Comparison of ENCODE assay signal across 17 cellular contexts in genomic region chr17:49249890-49250522, GRCh38. TPM values are rescaled to one million over a fixed set of nuclear protein-coding genes. Genes with fewer than 3 reads are reported as not detected.
DNase-seq lines count a peak whose midpoint lies in the region; ATAC-seq, FAIRE-seq and TF ChIP-seq lines count a peak whose summit lies in the region.
"Had no signal": no experiment of that assay in that cellular context is flagged by ENCODE, and none has a peak within 500 bp of the region (broad histone marks: within the 10 kb centered on the region; RNA-seq: fewer than 3 reads in every experiment).

No MANE protein-coding gene starts in this region.

- no peak overlapping the region for H3K23ac ChIP-seq in H1 (ENCODE audit: insufficient read length)

- H2BK120ac ChIP-seq in H1 (replicated peaks; ENCODE audit: low read depth, low read length): no peak overlapping the region

- WGBS in A549 (ENCODE audit: missing lambda C conversion rate): 90% methylated on average over 12 of the region's 12 CpGs
- 88% methylated on average over 12 of the region's 12 CpGs; no CpG with 5 or more reads in 1 of the 2 experiments for WGBS in H1 (ENCODE audit: extremely low coverage in 1 of 2, insufficient coverage in 1 of 2, insufficient read length in 1 of 2, insufficient replicate concordance in 2 of 2, low coverage in 1 of 2, low lambda C conversion rate in 2 of 2, missing lambda C conversion rate in 1 of 2), 2 experiments
- 91% methylated on average over 11 of the region's 12 CpGs for WGBS in mammary epithelial cell (ENCODE audit: low coverage, missing lambda C conversion rate)

- H3K9me3 Mint-ChIP-seq in stimulated activated naive CD8-positive, alpha-beta T cell treated with anti-CD3 and anti-CD28 coated beads, Interleukin-15, amount 100 ng/mL, for 72 hours: no peaks in the 10 kb centered on the region
- H3K9me3 Mint-ChIP-seq: CD8-positive, alpha-beta memory T cell; IgD-negative memory B cell had no signal

- H3K14ac ChIP-seq in H1 (ENCODE audit: insufficient read length): no peak overlapping the region

- H3K9me3 ChIP-seq in A549 (no peaks in the 10 kb centered on the region), DOHH2 (ENCODE audit: control insufficient read depth, insufficient read depth, low read length) (no peaks in the 10 kb centered on the region), H1 (ENCODE audit: insufficient read depth in 2 of 2, low read depth in 1 of 2, low read length in 1 of 2) (no peaks in the 10 kb centered on the region), mammary epithelial cell (replicated peaks; ENCODE audit: insufficient read depth, low read length) (no peaks in the 10 kb centered on the region)
- H3K9me3 ChIP-seq: BE2C, Caco-2 had no signal

- H3K27ac ChIP-seq in A549 (no peak overlapping the region), DOHH2 (ENCODE audit: low read depth, low read length) (no peak overlapping the region), H1 (ENCODE audit: low read depth, low read length) (no peak overlapping the region), mammary epithelial cell (ENCODE audit: insufficient read depth, low read depth, low read length) (no peak overlapping the region)
- H3K27ac ChIP-seq: GM23248 had no signal

- H3K79me2 ChIP-seq in DOHH2 (ENCODE audit: control insufficient read depth, low read length) (no peaks in the 10 kb centered on the region), H1 (ENCODE audit: control insufficient read depth in 1 of 2, insufficient read depth in 2 of 2, low read length in 2 of 2) (no peaks in the 10 kb centered on the region), mammary epithelial cell (ENCODE audit: insufficient read depth, low read length) (no peaks in the 10 kb centered on the region)

- no peak overlapping the region for H4K5ac ChIP-seq in H1 (ENCODE audit: insufficient read length, low read depth, low read length)

- H2BK20ac ChIP-seq in H1 (ENCODE audit: low read length): no peak overlapping the region

- DNase-seq in A549 (ENCODE audit: low read depth in 1 of 2, low spot score in 1 of 2) (no peak), NCI-H460 (ENCODE audit: extremely low read depth, low read depth) (peak; percentile 24), H1 (ENCODE audit: low read depth in 1 of 2, low spot score in 2 of 2) (no peak), mammary epithelial cell (no peak), NCI-H526 (lab: John Stamatoyannopoulos, UW) (no peak)
- no peak for DNase-seq in stimulated activated naive CD8-positive, alpha-beta T cell treated with anti-CD3 and anti-CD28 coated beads, Interleukin-15, amount 100 ng/mL, for 72 hours
- DNase-seq: Caco-2; CD8-positive, alpha-beta memory T cell; DND-41; GF-D8 had no signal

- FAIRE-seq in A549 (lab: Jason Lieb, UNC) (no peak), H1 (lab: Jason Lieb, UNC) (no peak)

- H4K91ac ChIP-seq in H1 (replicated peaks; ENCODE audit: insufficient read length, low read length): no peak overlapping the region

- no peaks in the 10 kb centered on the region for H3K9me2 ChIP-seq in DOHH2 (replicated peaks; ENCODE audit: control insufficient read depth, low read length)

- CTCF ChIA-PET in A549 (lab: Yijun Ruan, JAX) (interaction anchor here (1.2 to 2.5 kb wide), 4 partner anchors 10 to 41 kb away, joined by 3 to 10 read pairs (median 6); no protein-coding TSS in a partner anchor), H1 (lab: Charles Lee; ENCODE audit: partially characterized antibody) (interaction anchor here (0.6 to 1.7 kb wide), 6 partner anchors 11 to 158 kb away, joined by 3 to 5 read pairs (median 3); no protein-coding TSS in a partner anchor), mammary epithelial cell (lab: Charles Lee; ENCODE audit: low non-redundant PET) (no interaction called here)

- no peaks in the 10 kb centered on the region for H3K23me2 ChIP-seq in H1 (ENCODE audit: low read depth, low read length)

- H3K27me3 ChIP-seq in DOHH2 (ENCODE audit: control insufficient read depth, low read length): peaks cover 24% of the 10 kb centered on the region
- H3K27me3 ChIP-seq in H1 (replicated peaks in 1 of 4; ENCODE audit: control insufficient read depth in 3 of 4, extremely low read depth in 1 of 4, insufficient read depth in 3 of 4, low read length in 3 of 4): no peaks in the 10 kb centered on the region
- no peaks in the 10 kb centered on the region for H3K27me3 ChIP-seq in mammary epithelial cell (ENCODE audit: insufficient read depth, low read length)
- H3K27me3 ChIP-seq: BE2C had no signal

- intact Hi-C loops in mammary epithelial cell (cut with micrococcal nuclease): no loop called here

- H4K8ac ChIP-seq in H1 (ENCODE audit: extremely low read depth, insufficient read depth, low read length): no peak overlapping the region

- in situ Hi-C loops in mammary epithelial cell (cut with MboI; ENCODE audit: low sequenced_read_pairs in 2 of 2): no loop called here

- POLR2A ChIA-PET in A549 (lab: Yijun Ruan, JAX) (no interaction called here), H1 (lab: Charles Lee; ENCODE audit: partially characterized antibody) (interaction anchor here (1.8 kb wide), 1 partner anchor 10 kb away, joined by 4 read pairs; no protein-coding TSS in a partner anchor)

- H3K36me3 ChIP-seq in DOHH2 (ENCODE audit: control insufficient read depth, low read length) (no peaks in the 10 kb centered on the region), H1 (ENCODE audit: control insufficient read depth in 2 of 4, insufficient read depth in 4 of 4, low read length in 3 of 4) (no peaks in the 10 kb centered on the region), mammary epithelial cell (ENCODE audit: insufficient read depth, low read length) (no peaks in the 10 kb centered on the region)
- H3K36me3 ChIP-seq: BE2C had no signal

- no peak for TF ChIP-seq RAD21 in A549 (conservative IDR thresholded peaks at IDR 0.05 in 1 of 2, IDR thresholded peaks at IDR 0.05 in 1 of 2)
- no peak for TF ChIP-seq RAD21 in H1 (IDR thresholded peaks at IDR 0.05 in 1 of 2, conservative IDR thresholded peaks at IDR 0.05 in 1 of 2; ENCODE audit: low read depth in 2 of 2, low read length in 2 of 2)

- H2AK5ac ChIP-seq in H1 (ENCODE audit: low read depth, low read length): no peak overlapping the region

- H3K27ac Mint-ChIP-seq in stimulated activated naive CD8-positive, alpha-beta T cell treated with anti-CD3 and anti-CD28 coated beads, Interleukin-15, amount 100 ng/mL, for 72 hours: no peak overlapping the region
- H3K27ac Mint-ChIP-seq: IgD-negative memory B cell had no signal

- H3K4me3 Mint-ChIP-seq in stimulated activated naive CD8-positive, alpha-beta T cell treated with anti-CD3 and anti-CD28 coated beads, Interleukin-15, amount 100 ng/mL, for 72 hours: no peak overlapping the region

- H3K4me3 ChIP-seq in A549: no peak overlapping the region
- H3K4me3 ChIP-seq in DOHH2 (ENCODE audit: low read length): no peak overlapping the region
- no peak overlapping the region for H3K4me3 ChIP-seq in H1 (ENCODE audit: extremely low read depth in 1 of 4, insufficient read depth in 2 of 4, low read depth in 3 of 4, low read length in 4 of 4)
- H3K4me3 ChIP-seq in mammary epithelial cell (replicated peaks in 1 of 3; ENCODE audit: insufficient read depth in 1 of 3, low read depth in 2 of 3, low read length in 3 of 3): no peak overlapping the region
- H3K4me3 ChIP-seq: GM23248 had no signal

- H3K9ac ChIP-seq in H1 (replicated peaks in 1 of 4; ENCODE audit: extremely low read depth in 1 of 4, low read depth in 3 of 4, low read length in 3 of 4) (no peak overlapping the region), mammary epithelial cell (ENCODE audit: insufficient read depth, low read length) (no peak overlapping the region)
- H3K9ac ChIP-seq: GM23248 had no signal

- H3F3A ChIP-seq in DOHH2 (ENCODE audit: control insufficient read depth, insufficient read depth): no peaks in the 10 kb centered on the region

- H3K4ac ChIP-seq in H1 (replicated peaks; ENCODE audit: insufficient read length, low read depth, low read length): no peak overlapping the region

- H4K20me1 ChIP-seq in DOHH2 (ENCODE audit: control insufficient read depth, insufficient read depth, low read depth, low read length): no peaks in the 10 kb centered on the region
- H4K20me1 ChIP-seq in H1 (replicated peaks in 1 of 2; ENCODE audit: control insufficient read depth in 1 of 2, insufficient read depth in 2 of 2, low read length in 2 of 2): no peaks in the 10 kb centered on the region
- no peaks in the 10 kb centered on the region for H4K20me1 ChIP-seq in mammary epithelial cell (ENCODE audit: insufficient read depth, low read length)

- dilution Hi-C loops in mammary epithelial cell (cut with HindIII; ENCODE audit: low sequenced_read_pairs): no loop called here

- peaks cover 20% of the 10 kb centered on the region for H3K4me1 ChIP-seq in A549
- H3K4me1 ChIP-seq in DOHH2 (ENCODE audit: control insufficient read depth, low read length): peaks cover 18% of the 10 kb centered on the region
- no peaks in the 10 kb centered on the region; a peak in 1 of 7 replicates for H3K4me1 ChIP-seq in H1 (replicated peaks in 1 of 4; ENCODE audit: control insufficient read depth in 3 of 4, insufficient read depth in 4 of 4, low read length in 3 of 4)
- H3K4me1 ChIP-seq in mammary epithelial cell (ENCODE audit: insufficient read depth, low read length): no peaks in the 10 kb centered on the region
- H3K4me1 ChIP-seq: BE2C, Caco-2 had no signal

- H3K79me1 ChIP-seq in H1 (ENCODE audit: low read depth, low read length): no peaks in the 10 kb centered on the region

- TF ChIP-seq CTCF in A549 (IDR thresholded peaks at IDR 0.05) (no peak), DOHH2 (IDR thresholded peaks at IDR 0.05; ENCODE audit: low read depth, low read length, poor library complexity, severe bottlenecking) (no peak), H1 (IDR thresholded peaks at IDR 0.05; ENCODE audit: control extremely low read depth in 1 of 3, insufficient read depth in 1 of 3, low read depth in 1 of 3, low read length in 3 of 3) (no peak), mammary epithelial cell (conservative IDR thresholded peaks at IDR 0.05 in 1 of 2, IDR thresholded peaks at IDR 0.05 in 1 of 2; ENCODE audit: extremely low read depth in 1 of 2, insufficient read depth in 1 of 2, low read depth in 1 of 2, low read length in 2 of 2) (no peak)

- H3K27me3 Mint-ChIP-seq in stimulated activated naive CD8-positive, alpha-beta T cell treated with anti-CD3 and anti-CD28 coated beads, Interleukin-15, amount 100 ng/mL, for 72 hours: no peaks in the 10 kb centered on the region

- H2BK15ac ChIP-seq in H1 (ENCODE audit: low read length): no peak overlapping the region

- no peak overlapping the region for H2AFZ ChIP-seq in H1 (ENCODE audit: low read length)
- no peak overlapping the region for H2AFZ ChIP-seq in mammary epithelial cell (ENCODE audit: low read depth, low read length)
- H2AFZ ChIP-seq: GM23248 had no signal

- ATAC-seq in A549 (no peak), GM21447 (IDR thresholded peaks at IDR 0.05; ENCODE audit: unreplicated experiment) (no peak)
- no peak for ATAC-seq in stimulated activated naive CD8-positive, alpha-beta T cell treated with anti-CD3 and anti-CD28 coated beads, Interleukin-15, amount 100 ng/mL, for 72 hours

- no peak overlapping the region for H3K56ac ChIP-seq in H1 (replicated peaks; ENCODE audit: insufficient read length, low read depth, low read length)

- no peak overlapping the region for H2BK5ac ChIP-seq in H1 (ENCODE audit: low read depth, low read length)

- no peak overlapping the region for H3K18ac ChIP-seq in H1 (ENCODE audit: extremely low read depth, low read length)

- no peak overlapping the region for H3K4me2 ChIP-seq in A549
- H3K4me2 ChIP-seq in DOHH2 (ENCODE audit: low read length): peak overlapping the region; percentile 39; the same call in 1 of the 2 replicates
- H3K4me2 ChIP-seq in H1 (ENCODE audit: insufficient read depth in 1 of 2, low read depth in 2 of 2, low read length in 2 of 2): no peak overlapping the region
- no peak overlapping the region for H3K4me2 ChIP-seq in mammary epithelial cell (ENCODE audit: insufficient read depth, low read depth, low read length)

- no peak overlapping the region for H2BK12ac ChIP-seq in H1 (ENCODE audit: low read depth, low read length)

- TF ChIP-seq POLR2A in A549 (IDR thresholded peaks at IDR 0.05; ENCODE audit: low read length) (no peak), H1 (IDR thresholded peaks at IDR 0.05; ENCODE audit: control extremely low read depth in 1 of 2, low read depth in 2 of 2, low read length in 2 of 2) (no peak)

- TF ChIP-seq EP300 in A549 (IDR thresholded peaks at IDR 0.05): no peak
- no peak for TF ChIP-seq EP300 in H1 (IDR thresholded peaks at IDR 0.05; ENCODE audit: borderline replicate concordance in 1 of 2, low read depth in 2 of 2, low read length in 2 of 2)

- no TSS peak for BruUV-seq in mammary epithelial cell (replicated peaks; lab: Mats Ljungman, UMichigan)

- no peaks in the 10 kb centered on the region for H3K4me1 Mint-ChIP-seq in stimulated activated naive CD8-positive, alpha-beta T cell treated with anti-CD3 and anti-CD28 coated beads, Interleukin-15, amount 100 ng/mL, for 72 hours
- H3K4me1 Mint-ChIP-seq: CD8-positive, alpha-beta memory T cell had no signal

RNA-seq across cellular contexts. Expression of gene PHOSPHO1, which starts 19.4 kb away (rescaled TPM):
- polyA plus RNA-seq in A549 (2011; rRNA removed): 0.32 and 0.34 TPM in 2 replicates
- 0.78 and 0.97 TPM in 2 replicates for polyA plus RNA-seq in A549 (2012; cell fraction: cytosol; rRNA removed)
- polyA plus RNA-seq in A549 (2012; cell fraction: nucleus; rRNA removed): 0.92 and 0.97 TPM in 2 replicates
- 0.98 to 1.6 TPM (median 1.1 TPM) in 3 replicates for polyA plus RNA-seq in A549 (2017; fragmentation: RNase III; extraction: RNeasy Plus Mini Kit Qiagen cat#74134 plus additional on column Dnase treatment)
- 0.10 and 0.70 TPM in 2 replicates for polyA minus RNA-seq in A549 (2011; rRNA and poly(A)+ RNA removed)
- total RNA-seq in NCI-H460 (2014; rRNA removed; shearing (Covaris generic)): not detected in 2 replicates
- polyA plus RNA-seq in NCI-H460 (2014; cell fraction: nucleus; rRNA removed): not detected in 2 replicates
- 0.34 and 0.73 TPM in 2 replicates for total RNA-seq in H1 (2021; fragmentation: NEBNext Ultra II Directional; extraction: Animal tissue kit (Norgen Biotek cat#: 25700))
- polyA plus RNA-seq in H1 (2011; rRNA removed): 0.45 and 1.2 TPM in 2 replicates
- 0.49 TPM for polyA plus RNA-seq in H1 (2011; cell fraction: cytosol; rRNA removed)
- 1.3 TPM for polyA plus RNA-seq in H1 (2011; cell fraction: nucleus; rRNA removed)
- polyA plus RNA-seq in H1 (2012, experiment 1 of 2): 0.32 to 0.56 TPM (median 0.43 TPM) in 4 replicates
- polyA plus RNA-seq in H1 (2012, experiment 2 of 2): 0.88 TPM
- 0.57 TPM for polyA plus RNA-seq in H1 (2013, experiment 1 of 2)
- polyA plus RNA-seq in H1 (2013, experiment 2 of 2): 0.61 TPM
- 0.39 and 0.73 TPM in 2 replicates for polyA minus RNA-seq in H1 (2011; rRNA and poly(A)+ RNA removed)
- 1.4 TPM for polyA minus RNA-seq in H1 (2011; cell fraction: cytosol; rRNA and poly(A)+ RNA removed)
- 1.8 TPM for polyA minus RNA-seq in H1 (2011; cell fraction: nucleus; rRNA and poly(A)+ RNA removed)
- total RNA-seq in mammary epithelial cell: under 1 TPM in 1 of 2 donors, not detected in 1; 0.56 TPM
- 0.09 TPM for polyA plus RNA-seq in mammary epithelial cell
- not detected for polyA minus RNA-seq in mammary epithelial cell
- total RNA-seq: CD8-positive, alpha-beta memory T cell; GM23248 had no signal
- polyA plus RNA-seq: GM23248 had no signal

RNA-seq across cellular contexts. Expression of gene ABI3, which starts 39.5 kb away (rescaled TPM):
- not detected in 2 replicates for polyA plus RNA-seq in A549 (2011; rRNA removed)
- polyA plus RNA-seq in A549 (2012; cell fraction: cytosol; rRNA removed): not detected in 2 replicates
- 0.02 TPM in 1 of 2 replicates, not detected in the other for polyA plus RNA-seq in A549 (2012; cell fraction: nucleus; rRNA removed)
- polyA plus RNA-seq in A549 (2017; fragmentation: RNase III; extraction: RNeasy Plus Mini Kit Qiagen cat#74134 plus additional on column Dnase treatment): not detected in 3 replicates
- polyA minus RNA-seq in A549 (2011; rRNA and poly(A)+ RNA removed): not detected in 2 replicates
- total RNA-seq in NCI-H460 (2014; rRNA removed; shearing (Covaris generic)): not detected in 2 replicates
- not detected in 2 replicates for polyA plus RNA-seq in NCI-H460 (2014; cell fraction: nucleus; rRNA removed)
- 1.1 and 1.3 TPM in 2 replicates for total RNA-seq in H1 (2021; fragmentation: NEBNext Ultra II Directional; extraction: Animal tissue kit (Norgen Biotek cat#: 25700))
- polyA plus RNA-seq in H1 (2011; rRNA removed): 2.5 and 3.6 TPM in 2 replicates
- polyA plus RNA-seq in H1 (2011; cell fraction: cytosol; rRNA removed): 2.1 TPM
- 2.9 TPM for polyA plus RNA-seq in H1 (2011; cell fraction: nucleus; rRNA removed)
- polyA plus RNA-seq in H1 (2012, experiment 1 of 2): 0.54 to 1.8 TPM (median 1.5 TPM) in 4 replicates
- polyA plus RNA-seq in H1 (2012, experiment 2 of 2): 1.7 TPM
- polyA plus RNA-seq in H1 (2013, experiment 1 of 2): 1.4 TPM
- polyA plus RNA-seq in H1 (2013, experiment 2 of 2): 1.4 TPM
- 1.3 and 3.8 TPM in 2 replicates for polyA minus RNA-seq in H1 (2011; rRNA and poly(A)+ RNA removed)
- 2.5 TPM for polyA minus RNA-seq in H1 (2011; cell fraction: cytosol; rRNA and poly(A)+ RNA removed)
- 4.5 TPM for polyA minus RNA-seq in H1 (2011; cell fraction: nucleus; rRNA and poly(A)+ RNA removed)
- total RNA-seq in mammary epithelial cell: not detected
- not detected for polyA plus RNA-seq in mammary epithelial cell
- polyA minus RNA-seq in mammary epithelial cell: not detected
- total RNA-seq: Caco-2, GM23248 had no signal
- polyA plus RNA-seq: GM23248 had no signal

RNA-seq across cellular contexts. Expression of gene GNGT2, which starts 39.6 kb away (rescaled TPM):
- polyA plus RNA-seq in A549 (2011; rRNA removed) (not detected in 2 replicates), A549 (2017; fragmentation: RNase III; extraction: RNeasy Plus Mini Kit Qiagen cat#74134 plus additional on column Dnase treatment) (0.25 to 0.34 TPM (median 0.31 TPM) in 3 replicates), H1 (2011; rRNA removed) (1.3 and 1.7 TPM in 2 replicates), mammary epithelial cell (not detected)
- polyA plus RNA-seq in A549 (2012; cell fraction: cytosol; rRNA removed): 0.04 and 0.21 TPM in 2 replicates
- not detected in 2 replicates for polyA plus RNA-seq in A549 (2012; cell fraction: nucleus; rRNA removed)
- not detected in 2 replicates for polyA minus RNA-seq in A549 (2011; rRNA and poly(A)+ RNA removed)
- total RNA-seq in NCI-H460 (2014; rRNA removed; shearing (Covaris generic)): not detected in 2 replicates
- not detected in 2 replicates for polyA plus RNA-seq in NCI-H460 (2014; cell fraction: nucleus; rRNA removed)
- 0.73 and 1.4 TPM in 2 replicates for total RNA-seq in H1 (2021; fragmentation: NEBNext Ultra II Directional; extraction: Animal tissue kit (Norgen Biotek cat#: 25700))
- polyA plus RNA-seq in H1 (2011; cell fraction: cytosol; rRNA removed): 1.5 TPM
- polyA plus RNA-seq in H1 (2011; cell fraction: nucleus; rRNA removed): 0.39 TPM
- 1.1 to 1.6 TPM (median 1.3 TPM) in 4 replicates for polyA plus RNA-seq in H1 (2012, experiment 1 of 2)
- polyA plus RNA-seq in H1 (2012, experiment 2 of 2): 1.9 TPM
- 1.0 TPM for polyA plus RNA-seq in H1 (2013, experiment 1 of 2)
- polyA plus RNA-seq in H1 (2013, experiment 2 of 2): 1.0 TPM
- polyA minus RNA-seq in H1 (2011; rRNA and poly(A)+ RNA removed): 1.8 and 2.0 TPM in 2 replicates
- polyA minus RNA-seq in H1 (2011; cell fraction: cytosol; rRNA and poly(A)+ RNA removed): not detected
- 1.00 TPM for polyA minus RNA-seq in H1 (2011; cell fraction: nucleus; rRNA and poly(A)+ RNA removed)
- total RNA-seq in mammary epithelial cell: not detected
- polyA minus RNA-seq in mammary epithelial cell: not detected
- total RNA-seq: A172, Caco-2, GM23248, H7 had no signal
- polyA plus RNA-seq: GM23248 had no signal

Comparison
In these comparisons a context has a peak if more than half of its experiments do, and no peak if none do; other contexts are left out.
1. Of the 18 proteins assayed by ChIP-seq in both H1 and A549: peak only in H1: E2F6 and MAX; only in A549: none; in both: KDM1A; in neither: 14; mixed calls (peak in some experiments, not most) for 1.